12 cellular contexts compared by ENCODE assay signal in the genomic region with DNA sequence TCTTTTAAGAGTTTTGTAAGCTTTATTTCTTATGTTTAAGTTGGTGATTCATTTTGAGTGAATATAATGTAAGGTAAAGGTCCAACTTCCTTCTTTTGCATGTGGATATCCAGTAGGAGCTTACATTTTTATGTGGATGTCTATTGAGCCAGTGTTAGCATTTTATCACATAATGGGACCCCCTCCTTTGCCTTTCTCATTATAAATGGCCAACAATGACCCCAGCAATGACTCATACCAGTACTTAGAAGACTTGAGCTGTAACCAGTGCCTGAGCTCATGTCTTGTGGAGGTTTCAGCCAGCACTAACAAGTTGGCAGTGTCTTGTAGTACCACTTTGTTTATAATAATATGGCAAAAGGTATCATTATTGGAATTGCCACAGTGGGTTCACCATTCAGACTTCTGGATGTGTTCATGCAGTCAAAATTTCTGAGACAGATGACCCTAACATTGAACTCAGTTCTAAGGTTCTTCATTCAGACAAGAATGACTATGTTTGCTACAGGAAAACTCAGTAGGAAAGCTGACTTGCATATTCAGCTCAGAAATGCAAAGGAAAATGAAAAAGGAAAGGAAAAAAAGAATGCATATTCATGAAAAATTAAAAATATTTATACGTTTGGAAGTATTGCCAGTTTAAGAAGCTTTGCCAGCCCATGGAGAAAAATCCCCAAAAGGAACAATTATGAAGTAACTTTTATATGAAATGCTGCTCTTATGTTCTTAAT. TPM values are rescaled to one million over a fixed set of nuclear protein-coding genes. Genes with fewer than 3 reads are reported as not detected.
DNase-seq lines count a peak whose midpoint lies in the region; ATAC-seq, FAIRE-seq and TF ChIP-seq lines count a peak whose summit lies in the region.
"Had no signal": no experiment of that assay in that cellular context is flagged by ENCODE, and none has a peak within 500 bp of the region (broad histone marks: within the 10 kb centered on the region; RNA-seq: fewer than 3 reads in every experiment).

No MANE protein-coding gene starts in this region.

- 55% methylated on average over 1 of the region's 1 CpG for WGBS in HepG2 (ENCODE audit: low lambda C conversion rate)
- WGBS in right lobe of liver (ENCODE audit: insufficient coverage, low coverage, low lambda C conversion rate, missing lambda C conversion rate): 56% methylated on average over 1 of the region's 1 CpG
- WGBS in endodermal cell (ENCODE audit: insufficient coverage in 1 of 2, insufficient read length in 1 of 2), 2 experiments: 78 to 100% methylated on average over 1 of the region's 1 CpG
- WGBS in mammary epithelial cell (ENCODE audit: low coverage, missing lambda C conversion rate): 38% methylated on average over 1 of the region's 1 CpG

- H3K79me2 ChIP-seq in HepG2 (ENCODE audit: insufficient read depth, low read length): no peaks in the 10 kb centered on the region
- H3K79me2 ChIP-seq in mammary epithelial cell (ENCODE audit: insufficient read depth, low read length): no peaks in the 10 kb centered on the region

- H3K4me1 Mint-ChIP-seq in T-cell (peaks cover 0 to 17% (median 2%) of the 10 kb centered on the region in 3 donors), endodermal cell (no peaks in the 10 kb centered on the region)
- H3K4me1 Mint-ChIP-seq: activated B cell treated with CpG ODN at 0.5 μM for 24 hours had no signal

- DNase-seq in HepG2 (ENCODE audit: low spot score): no peak
- DNase-seq in right lobe of liver: no peak
- no peak for DNase-seq in T-cell
- no peak for DNase-seq in endodermal cell
- DNase-seq in stimulated activated naive CD8-positive, alpha-beta T cell treated with anti-CD3 and anti-CD28 coated beads, Interleukin-15, Interleukin-2, amounts not matched to agents 100 U/mL and 50 U/mL, for 24 hours: no peak
- no peak for DNase-seq in stimulated activated CD4-positive, alpha-beta T cell treated with anti-CD3 and anti-CD28 coated beads, Interleukin-15, amount 100 ng/mL, for 24 hours
- no peak for DNase-seq in mammary epithelial cell
- DNase-seq: activated B cell treated with CpG ODN at 0.5 μM for 24 hours; naive thymus-derived CD4-positive, alpha-beta T cell; psoas muscle; stimulated activated CD4-positive, alpha-beta T cell treated with anti-CD3 and anti-CD28 coated beads, Interleukin-4, amount 100 ng/mL, for 1 hour had no signal

- H3K36me3 ChIP-seq in HepG2 (replicated peaks in 1 of 2; ENCODE audit: control insufficient read depth in 1 of 2, insufficient read depth in 2 of 2, low read length in 2 of 2) (no peaks in the 10 kb centered on the region), right lobe of liver (no peaks in the 10 kb centered on the region), endodermal cell (ENCODE audit: control insufficient read depth, insufficient read depth, low read length) (no peaks in the 10 kb centered on the region), mammary epithelial cell (ENCODE audit: insufficient read depth, low read length) (no peaks in the 10 kb centered on the region)

- H3K9ac ChIP-seq in HepG2 (ENCODE audit: insufficient read depth, low read depth, low read length) (no peak overlapping the region), endodermal cell (ENCODE audit: extremely low read depth, low read length, poor library complexity, severe bottlenecking) (no peak overlapping the region), mammary epithelial cell (ENCODE audit: insufficient read depth, low read length) (no peak overlapping the region)

- H4K20me1 ChIP-seq in HepG2 (ENCODE audit: insufficient read depth, low read length) (no peaks in the 10 kb centered on the region), mammary epithelial cell (ENCODE audit: insufficient read depth, low read length) (no peaks in the 10 kb centered on the region)

- H3K9me3 Mint-ChIP-seq in T-cell: peaks cover 5 to 14% (median 6%) of the 10 kb centered on the region in 3 donors
- peaks cover 13% of the 10 kb centered on the region for H3K9me3 Mint-ChIP-seq in endodermal cell

- ATAC-seq in HepG2 (no peak), right lobe of liver (no peak), T-cell (replicated peaks in 1 of 4) (no peak), HG03196 (IDR thresholded peaks at IDR 0.05; ENCODE audit: unreplicated experiment) (no peak)
- peak; percentile 43 for ATAC-seq in stimulated activated naive CD8-positive, alpha-beta T cell treated with anti-CD3 and anti-CD28 coated beads, Interleukin-15, Interleukin-2, amounts not matched to agents 100 U/mL and 50 U/mL, for 24 hours
- ATAC-seq: naive thymus-derived CD4-positive, alpha-beta T cell; psoas muscle had no signal

- H3K27ac Mint-ChIP-seq in T-cell: peak overlapping the region; percentile 11 to 35
- peak overlapping the region; percentile 27 for H3K27ac Mint-ChIP-seq in endodermal cell
- H3K27ac Mint-ChIP-seq: activated B cell treated with CpG ODN at 0.5 μM for 24 hours had no signal

- TF ChIP-seq CTCF in HepG2 (CRISPR knock-in tag; IDR thresholded peaks at IDR 0.05) (no peak), right lobe of liver (IDR thresholded peaks at IDR 0.05) (no peak), endodermal cell (conservative IDR thresholded peaks at IDR 0.05) (no peak), mammary epithelial cell (conservative IDR thresholded peaks at IDR 0.05 in 1 of 2, IDR thresholded peaks at IDR 0.05 in 1 of 2; ENCODE audit: extremely low read depth in 1 of 2, insufficient read depth in 1 of 2, low read depth in 1 of 2, low read length in 2 of 2) (no peak)

- H2AFZ ChIP-seq in HepG2 (ENCODE audit: low read length): no peak overlapping the region
- no peak overlapping the region for H2AFZ ChIP-seq in mammary epithelial cell (ENCODE audit: low read depth, low read length)

- no peak for FAIRE-seq in HepG2 (lab: Jason Lieb, UNC)

- no peak overlapping the region for H3K4me2 ChIP-seq in HepG2 (ENCODE audit: low read depth, low read length)
- no peak overlapping the region for H3K4me2 ChIP-seq in mammary epithelial cell (ENCODE audit: insufficient read depth, low read depth, low read length)

- no peak overlapping the region for H3K4me3 ChIP-seq in HepG2 (replicated peaks in 1 of 3; ENCODE audit: insufficient read depth in 1 of 3, low read depth in 2 of 3, low read length in 3 of 3)
- H3K4me3 ChIP-seq in right lobe of liver: no peak overlapping the region
- H3K4me3 ChIP-seq in endodermal cell (ENCODE audit: low read length): no peak overlapping the region
- H3K4me3 ChIP-seq in mammary epithelial cell (replicated peaks in 1 of 3; ENCODE audit: insufficient read depth in 1 of 3, low read depth in 2 of 3, low read length in 3 of 3): no peak overlapping the region
- H3K4me3 ChIP-seq: psoas muscle had no signal

- no peak for TF ChIP-seq EP300 in HepG2 (IDR thresholded peaks at IDR 0.05; ENCODE audit: low read depth in 2 of 2, low read length in 2 of 2)
- no peak for TF ChIP-seq EP300 in HepG2 (CRISPR knock-in tag; IDR thresholded peaks at IDR 0.05; ENCODE audit: borderline replicate concordance)

- peaks cover 2% of the 10 kb centered on the region for H3K36me3 Mint-ChIP-seq in T-cell
- no peaks in the 10 kb centered on the region for H3K36me3 Mint-ChIP-seq in endodermal cell (ENCODE audit: low read depth)

- H3K27ac ChIP-seq in HepG2 (ENCODE audit: extremely low read length, insufficient read depth, low read length): no peak overlapping the region
- no peak overlapping the region for H3K27ac ChIP-seq in right lobe of liver
- no peak overlapping the region for H3K27ac ChIP-seq in endodermal cell (ENCODE audit: low read depth, low read length)
- H3K27ac ChIP-seq in mammary epithelial cell (ENCODE audit: insufficient read depth, low read depth, low read length): no peak overlapping the region
- H3K27ac ChIP-seq: psoas muscle had no signal

- H3K4me3 Mint-ChIP-seq in T-cell: no peak overlapping the region
- H3K4me3 Mint-ChIP-seq in endodermal cell: no peak overlapping the region
- H3K4me3 Mint-ChIP-seq: activated B cell treated with CpG ODN at 0.5 μM for 24 hours had no signal

- in situ Hi-C loops in HepG2 (cut with HindIII; ENCODE audit: extremely low pct_ligation_motif_present, low pct_unique_long_range_greater_than_20kb): no loop called here
- in situ Hi-C loops in mammary epithelial cell (cut with MboI; ENCODE audit: low sequenced_read_pairs in 2 of 2): no loop called here

- no peaks in the 10 kb centered on the region for H3K27me3 ChIP-seq in HepG2 (ENCODE audit: control insufficient read depth in 1 of 2, insufficient read depth in 2 of 2, low read length in 2 of 2)
- no peaks in the 10 kb centered on the region for H3K27me3 ChIP-seq in right lobe of liver
- no peaks in the 10 kb centered on the region for H3K27me3 ChIP-seq in endodermal cell (ENCODE audit: control insufficient read depth, insufficient read depth, low read length, poor library complexity, severe bottlenecking)
- H3K27me3 ChIP-seq in mammary epithelial cell (ENCODE audit: insufficient read depth, low read length): no peaks in the 10 kb centered on the region

- dilution Hi-C loops in mammary epithelial cell (cut with HindIII; ENCODE audit: low sequenced_read_pairs): no loop called here

- H3K27me3 Mint-ChIP-seq in T-cell: no peaks in the 10 kb centered on the region
- H3K27me3 Mint-ChIP-seq in endodermal cell (ENCODE audit: insufficient read depth): no peaks in the 10 kb centered on the region
- H3K27me3 Mint-ChIP-seq: activated B cell treated with CpG ODN at 0.5 μM for 24 hours; naive thymus-derived CD4-positive, alpha-beta T cell had no signal

- H3K4me1 ChIP-seq in HepG2 (ENCODE audit: insufficient read depth, low read length) (no peaks in the 10 kb centered on the region), right lobe of liver (no peaks in the 10 kb centered on the region), endodermal cell (ENCODE audit: control insufficient read depth, insufficient read depth, low read length) (no peaks in the 10 kb centered on the region), mammary epithelial cell (ENCODE audit: insufficient read depth, low read length) (no peaks in the 10 kb centered on the region)
- H3K4me1 ChIP-seq: psoas muscle had no signal

- TF ChIP-seq RAD21 in HepG2 (CRISPR knock-in tag; IDR thresholded peaks at IDR 0.05): no peak

- intact Hi-C loops in HepG2 (cut with micrococcal nuclease; ENCODE audit: unreplicated experiment): no loop called here
- intact Hi-C loops in right lobe of liver (cut with DNase I): no loop called here
- intact Hi-C loops in mammary epithelial cell (cut with micrococcal nuclease): no loop called here

- POLR2A ChIA-PET in HepG2 (lab: Yijun Ruan, JAX): no interaction called here
- POLR2A ChIA-PET in T-cell (lab: Charles Lee): interaction anchor here in 1 of 2 donors (0.5 kb wide), 1 partner anchor 90 kb away, joined by 4 read pairs; no protein-coding TSS in a partner anchor

- BruUV-seq in HepG2 (replicated peaks; lab: Mats Ljungman, UMichigan): no TSS peak
- no TSS peak for BruUV-seq in mammary epithelial cell (replicated peaks; lab: Mats Ljungman, UMichigan)

- TF ChIP-seq POLR2A in HepG2 (IDR thresholded peaks at IDR 0.05; ENCODE audit: insufficient read depth in 1 of 2, low read depth in 2 of 2, low read length in 2 of 2) (no peak), right lobe of liver (IDR thresholded peaks at IDR 0.05) (no peak)

- H3K9me3 ChIP-seq in HepG2 (ENCODE audit: low read length) (no peaks in the 10 kb centered on the region), right lobe of liver (no peaks in the 10 kb centered on the region), endodermal cell (ENCODE audit: control insufficient read depth, low read length) (no peaks in the 10 kb centered on the region), mammary epithelial cell (replicated peaks; ENCODE audit: insufficient read depth, low read length) (peaks cover 2% of the 10 kb centered on the region)
- H3K9me3 ChIP-seq: psoas muscle had no signal

- CTCF ChIA-PET in HepG2 (lab: Yijun Ruan, JAX; ENCODE audit: low intra/inter-chr PET ratio, low total read pairs) (no interaction called here), T-cell (lab: Charles Lee) (interaction anchor here in 1 of 2 donors (0.6 kb wide), 1 partner anchor 58 kb away, joined by 5 read pairs; no protein-coding TSS in a partner anchor), mammary epithelial cell (lab: Charles Lee; ENCODE audit: low non-redundant PET) (interaction anchor here (0.6 to 0.7 kb wide), 2 partner anchors 255 to 377 kb away, joined by 3 to 4 read pairs; no protein-coding TSS in a partner anchor)

RNA-seq across cellular contexts. Expression of gene CDKL4, which starts 41.0 kb away (rescaled TPM):
- 0.29 and 0.48 TPM in 2 replicates for total RNA-seq in HepG2 (2016; rRNA removed; fragmentation: Illumina TruSeq; extraction: Trizol)
- total RNA-seq in HepG2 (2016; cell fraction: cytosol; rRNA removed; fragmentation: Illumina TruSeq; extraction: Trizol; ENCODE audit: low read depth): 4.8 and 6.2 TPM in 2 replicates
- total RNA-seq in HepG2 (2016; cell fraction: insoluble cytoplasmic fraction; rRNA removed; fragmentation: Illumina TruSeq; extraction: Trizol): 0.76 and 0.89 TPM in 2 replicates
- 1.5 and 2.0 TPM in 2 replicates for total RNA-seq in HepG2 (2016; cell fraction: membrane; rRNA removed; fragmentation: Illumina TruSeq; extraction: Trizol)
- total RNA-seq in HepG2 (2016; cell fraction: nucleus; rRNA removed; fragmentation: Illumina TruSeq; extraction: Trizol): 0.47 and 0.50 TPM in 2 replicates
- 0.10 and 0.50 TPM in 2 replicates for polyA plus RNA-seq in HepG2 (2011; rRNA removed)
- 0.22 and 0.34 TPM in 2 replicates for polyA plus RNA-seq in HepG2 (2011; cell fraction: cytosol; rRNA removed)
- 0.29 TPM in 2 replicates for polyA plus RNA-seq in HepG2 (2011; cell fraction: nucleus; rRNA removed)
- polyA plus RNA-seq in HepG2 (2012): 0.16 and 0.48 TPM in 2 replicates
- 0.11 TPM in 1 of 2 replicates, not detected in the other for polyA plus RNA-seq in HepG2 (2016; cell fraction: cytosol; fragmentation: Illumina TruSeq; extraction: Trizol; ENCODE audit: low read depth)
- polyA plus RNA-seq in HepG2 (2016; cell fraction: insoluble cytoplasmic fraction; fragmentation: Illumina TruSeq; extraction: Trizol; ENCODE audit: low read depth): 0.48 TPM in 1 of 2 replicates, not detected in the other
- not detected in 2 replicates for polyA plus RNA-seq in HepG2 (2016; cell fraction: membrane; fragmentation: Illumina TruSeq; extraction: Trizol; ENCODE audit: low read depth)
- polyA plus RNA-seq in HepG2 (2016; cell fraction: nucleus; fragmentation: Illumina TruSeq; extraction: Trizol; ENCODE audit: insufficient read depth, low read depth): 0.59 TPM in 1 of 2 replicates, not detected in the other
- 0.16 TPM in 1 of 2 replicates, not detected in the other for polyA minus RNA-seq in HepG2 (2011; rRNA and poly(A)+ RNA removed; ENCODE audit: low replicate concordance)
- 0.79 TPM in 1 of 2 replicates, not detected in the other for polyA minus RNA-seq in HepG2 (2011; cell fraction: cytosol; rRNA and poly(A)+ RNA removed)
- polyA minus RNA-seq in HepG2 (2011; cell fraction: nucleus; rRNA and poly(A)+ RNA removed): 3.1 and 4.8 TPM in 2 replicates
- under 1 TPM in 3 of 6 experiments, not detected in 3; 0.18 to 0.27 (median 0.25) TPM for total RNA-seq in right lobe of liver
- total RNA-seq in T-cell: under 1 TPM in 3 of 5 donors, not detected in 2; 0.32 to 0.66 (median 0.39) TPM
- total RNA-seq in endodermal cell: under 1 TPM in 1 of 2 donors, not detected in 1; 0.24 TPM
- not detected for polyA plus RNA-seq in endodermal cell (2013, experiment 1 of 2)
- 0.17 TPM for polyA plus RNA-seq in endodermal cell (2013, experiment 2 of 2)
- total RNA-seq in mammary epithelial cell: 1 to 10 TPM; 1.2 to 3.0 TPM
- polyA plus RNA-seq in mammary epithelial cell: 0.05 TPM
- polyA minus RNA-seq in mammary epithelial cell: not detected
- polyA plus RNA-seq: naive thymus-derived CD4-positive, alpha-beta T cell had no signal
